13 cellular contexts compared by ENCODE assay signal in the genomic region with DNA sequence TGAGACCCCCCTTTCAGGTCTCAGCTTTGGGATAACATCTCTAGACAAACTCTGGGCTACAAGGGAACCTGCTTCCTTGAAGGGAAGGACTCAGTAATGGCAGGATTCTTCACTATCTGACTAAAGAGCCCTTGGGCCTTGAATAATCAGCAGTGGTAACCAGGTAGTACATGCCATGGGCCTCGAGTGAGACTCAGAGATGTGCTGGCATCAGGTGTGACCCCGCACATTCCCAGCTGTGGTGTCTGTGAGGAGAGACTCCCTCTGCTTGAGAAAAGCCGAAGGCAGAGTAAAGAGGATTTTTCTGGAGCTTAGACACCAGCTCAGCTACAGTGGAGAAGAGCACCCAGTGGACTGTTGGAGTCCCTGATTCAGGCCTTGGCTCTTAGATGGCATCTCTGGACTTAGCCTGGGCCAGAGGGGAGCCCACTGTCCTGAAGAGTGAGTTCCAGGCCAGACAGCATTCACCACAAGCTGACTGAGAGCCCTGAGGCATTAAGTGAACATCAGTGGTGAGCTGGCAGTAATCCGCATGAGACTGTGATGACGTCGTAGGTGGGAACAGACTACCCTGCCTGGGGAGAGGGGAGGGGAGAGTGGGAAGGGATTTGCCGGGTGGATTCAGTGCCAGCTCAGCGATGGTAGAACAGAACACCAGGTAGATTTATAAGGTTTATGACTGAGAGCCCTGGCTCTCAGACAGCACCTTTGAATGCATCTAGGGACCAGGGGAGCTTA. TPM values are rescaled to one million over a fixed set of nuclear protein-coding genes. Genes with fewer than 3 reads are reported as not detected.
A peak's percentile ranks its signal among the peaks of the same experiment; 100 is the strongest.
DNase-seq lines count a peak whose midpoint lies in the region; ATAC-seq and TF ChIP-seq lines count a peak whose summit lies in the region.
"Had no signal": no experiment of that assay in that cellular context is flagged by ENCODE, and none has a peak within 500 bp of the region (broad histone marks: within the 10 kb centered on the region; RNA-seq: fewer than 3 reads in every experiment).

No MANE protein-coding gene starts in this region.

- no peak overlapping the region for H2BK5ac ChIP-seq in mesendoderm (ENCODE audit: low read length)

- no peak overlapping the region for H3K4ac ChIP-seq in mesendoderm (ENCODE audit: low read depth, low read length)

- no peak overlapping the region for H3K56ac ChIP-seq in mesendoderm (ENCODE audit: low read length)

- no peaks in the 10 kb centered on the region for H3K79me1 ChIP-seq in mesendoderm (ENCODE audit: low read length)

- BruUV-seq in Calu3 (replicated peaks; lab: Mats Ljungman, UMichigan) = no TSS peak

- H3K4me3 ChIP-seq in GM23248 (no peak overlapping the region), RWPE2 (ENCODE audit: severe bottlenecking) (no peak overlapping the region), mesendoderm (ENCODE audit: low read length) (no peak overlapping the region)

- no peak overlapping the region for H2BK15ac ChIP-seq in mesendoderm (replicated peaks; ENCODE audit: low read depth)

- H3K4me1 Mint-ChIP-seq in type B pancreatic cell (ENCODE audit: unreplicated experiment) (peaks cover 18% of the 10 kb centered on the region), Calu3 (ENCODE audit: low read depth, unreplicated experiment) (no peaks in the 10 kb centered on the region)
- H3K4me1 Mint-ChIP-seq: stimulated activated memory B cell treated with anti-CD40 and anti-IgM and Interleukin-4, amounts not matched to agents 10 μg/mL and 1 μg/mL and 100 μg/mL, for 72 hours had no signal

- H3K36me3 Mint-ChIP-seq in type B pancreatic cell = no peaks in the 10 kb centered on the region
- H3K36me3 Mint-ChIP-seq in Calu3 (ENCODE audit: insufficient read depth, unreplicated experiment) = no peaks in the 10 kb centered on the region
- H3K36me3 Mint-ChIP-seq: CD8-positive, alpha-beta memory T cell had no signal

- H3K27ac ChIP-seq in GM23248 (no peak overlapping the region), RWPE2 (ENCODE audit: poor library complexity, severe bottlenecking) (peak overlapping the region; percentile 77), mesendoderm (ENCODE audit: low read depth, low read length) (no peak overlapping the region)

- no peak overlapping the region for H3K27ac Mint-ChIP-seq in type B pancreatic cell
- H3K27ac Mint-ChIP-seq in Calu3 (ENCODE audit: unreplicated experiment) = no peak overlapping the region
- H3K27ac Mint-ChIP-seq: stimulated activated memory B cell treated with anti-CD40 and anti-IgM and Interleukin-4, amounts not matched to agents 10 μg/mL and 1 μg/mL and 100 μg/mL, for 72 hours had no signal

- no peak overlapping the region for H2AK5ac ChIP-seq in mesendoderm (ENCODE audit: low read length)

- H4K5ac ChIP-seq in mesendoderm (ENCODE audit: low read length) = no peak overlapping the region

- H3K4me1 ChIP-seq in GM23248 (ENCODE audit: insufficient read depth) (peaks cover 22% of the 10 kb centered on the region), RWPE2 (ENCODE audit: insufficient read depth, poor library complexity, severe bottlenecking) (peaks cover 36% of the 10 kb centered on the region), mesendoderm (ENCODE audit: control insufficient read depth, low read depth, low read length) (peaks cover 11% of the 10 kb centered on the region)

- no peaks in the 10 kb centered on the region for H3K79me2 ChIP-seq in GM23248 (ENCODE audit: insufficient read depth)
- H3K79me2 ChIP-seq in mesendoderm (ENCODE audit: control insufficient read depth, insufficient read depth, low read length) = no peaks in the 10 kb centered on the region

- H3K23ac ChIP-seq in mesendoderm (ENCODE audit: low read length) = no peak overlapping the region

- H3F3A ChIP-seq in GM23248 (ENCODE audit: insufficient read depth) = 0 out of 2 replicates have a peak, but pooled peaks cover 8% of the 10 kb centered on the region

- H2AFZ ChIP-seq in GM23248 = no peak overlapping the region

- H3K4me2 ChIP-seq in GM23248 (ENCODE audit: unreplicated experiment) = no peak overlapping the region
- H3K4me2 ChIP-seq in mesendoderm (ENCODE audit: low read length) = no peak overlapping the region

- H3K9me3 Mint-ChIP-seq in type B pancreatic cell (no peaks in the 10 kb centered on the region), Calu3 (ENCODE audit: low read depth, unreplicated experiment) (no peaks in the 10 kb centered on the region)
- H3K9me3 Mint-ChIP-seq: CD8-positive, alpha-beta memory T cell; stimulated activated memory B cell treated with anti-CD40 and anti-IgM and Interleukin-4, amounts not matched to agents 10 μg/mL and 1 μg/mL and 100 μg/mL, for 72 hours had no signal

- DNase-seq in GM23248 = peak; percentile 83
- peak; percentile 87 for DNase-seq in RWPE2 (ENCODE audit: low spot score)
- DNase-seq in dedifferentiated amniotic fluid mesenchymal stem cell (ENCODE audit: extremely low spot score) = peak; percentile 56
- DNase-seq in mesendoderm = peak; percentile 72
- DNase-seq in stimulated activated naive CD4-positive, alpha-beta T cell (lab: John Stamatoyannopoulos, UW) = no peak
- no peak for DNase-seq in type B pancreatic cell (ENCODE audit: extremely low spot score, unreplicated experiment)
- DNase-seq in Calu3 = no peak
- DNase-seq: anterior cingulate cortex; CD8-positive, alpha-beta memory T cell; NCI-H1105 treated with DMSO at 0.1 percent for 48 hours had no signal

- H3K27me3 ChIP-seq in GM23248 (replicated peaks; ENCODE audit: insufficient read depth) = peaks cover 7% of the 10 kb centered on the region
- H3K27me3 ChIP-seq in RWPE2 (ENCODE audit: insufficient read depth, poor library complexity, severe bottlenecking) = no peaks in the 10 kb centered on the region
- H3K27me3 ChIP-seq in mesendoderm (ENCODE audit: insufficient read depth, low read length, poor library complexity) = no peaks in the 10 kb centered on the region

- no peaks in the 10 kb centered on the region for H3K9me3 ChIP-seq in GM23248 (ENCODE audit: low read depth)
- H3K9me3 ChIP-seq in RWPE2 (ENCODE audit: severe bottlenecking) = no peaks in the 10 kb centered on the region

- H3K27me3 Mint-ChIP-seq in type B pancreatic cell = no peaks in the 10 kb centered on the region
- no peaks in the 10 kb centered on the region for H3K27me3 Mint-ChIP-seq in Calu3 (ENCODE audit: unreplicated experiment)
- H3K27me3 Mint-ChIP-seq: stimulated activated memory B cell treated with anti-CD40 and anti-IgM and Interleukin-4, amounts not matched to agents 10 μg/mL and 1 μg/mL and 100 μg/mL, for 72 hours had no signal

- H3K4me3 Mint-ChIP-seq in type B pancreatic cell (no peak overlapping the region), Calu3 (ENCODE audit: low read depth, unreplicated experiment) (no peak overlapping the region)
- H3K4me3 Mint-ChIP-seq: CD8-positive, alpha-beta memory T cell; stimulated activated memory B cell treated with anti-CD40 and anti-IgM and Interleukin-4, amounts not matched to agents 10 μg/mL and 1 μg/mL and 100 μg/mL, for 72 hours had no signal

- peak; percentile 79 for ATAC-seq in RWPE2 (ENCODE audit: low read depth)
- ATAC-seq in activated CD4-positive, CD25-positive, alpha-beta regulatory T cell treated with anti-CD3 and anti-CD28 coated beads, Interleukin-2, amount 50 U/mL, for 24 hours = no peak
- ATAC-seq: left lobe of liver; stimulated activated memory B cell treated with anti-CD40 and anti-IgM and Interleukin-4, amounts not matched to agents 10 μg/mL and 1 μg/mL and 100 μg/mL, for 72 hours had no signal

- H3K9me2 ChIP-seq in GM23248 (ENCODE audit: insufficient read depth) = no peaks in the 10 kb centered on the region

- in situ Hi-C loops in GM23248 (cut with MboI) = loop anchor here (25.0 kb wide), 2 partner anchors 253 to 753 kb away; no protein-coding TSS in a partner anchor

- CTCF ChIA-PET in Calu3 (lab: Charles Lee) = interaction anchor here (0.5 kb wide), 1 partner anchor 495 kb away, joined by 4 read pairs; no protein-coding TSS in a partner anchor

- WGBS in GM23248 (ENCODE audit: low coverage in 1 of 2, low lambda C conversion rate in 2 of 2, missing lambda C conversion rate in 2 of 2), 2 experiments = 59 to 65% methylated on average over 8 of the region's 8 CpGs
- WGBS in mesendoderm (ENCODE audit: extremely low coverage, insufficient coverage, low lambda C conversion rate) = no CpG with 5 or more reads among the region's 8 CpGs

- H3K9ac ChIP-seq in GM23248 (no peak overlapping the region), mesendoderm (ENCODE audit: low read length) (no peak overlapping the region)

- H4K20me1 ChIP-seq in GM23248 (ENCODE audit: insufficient read depth) = no peaks in the 10 kb centered on the region

- TF ChIP-seq CTCF in RWPE2 (IDR thresholded peaks at IDR 0.05; ENCODE audit: poor library complexity, severe bottlenecking) (no peak), type B pancreatic cell (conservative IDR thresholded peaks at IDR 0.05) (no peak), Calu3 (IDR thresholded peaks at IDR 0.05; ENCODE audit: unreplicated experiment) (no peak)

- H2BK120ac ChIP-seq in mesendoderm (ENCODE audit: low read depth, low read length) = no peak overlapping the region

- intact Hi-C loops in Calu3 (cut with micrococcal nuclease; ENCODE audit: unreplicated experiment) = loop anchor here (10.0 kb wide), 1 partner anchor 375 kb away; no protein-coding TSS in a partner anchor

- no peaks in the 10 kb centered on the region for H3K36me3 ChIP-seq in GM23248 (ENCODE audit: low read depth)
- no peaks in the 10 kb centered on the region for H3K36me3 ChIP-seq in RWPE2 (ENCODE audit: low read depth)
- H3K36me3 ChIP-seq in mesendoderm (ENCODE audit: control insufficient read depth, insufficient read depth, low read length) = no peaks in the 10 kb centered on the region

- no peak overlapping the region for H4K8ac ChIP-seq in mesendoderm (ENCODE audit: low read depth, low read length)

- no peak overlapping the region for H3K18ac ChIP-seq in mesendoderm (ENCODE audit: low read length)

RNA-seq across cellular contexts. Expression of a gene that starts 5.3 kb away (rescaled TPM):
- 2.9 and 4.8 TPM in 2 replicates for total RNA-seq in GM23248 (2014; rRNA removed; shearing (Covaris generic))
- polyA plus RNA-seq in GM23248 (2016; fragmentation: Nextera tagmentation; extraction: Ambion mirVana) = 0.85 TPM in 2 replicates
- 3.1 TPM for polyA plus RNA-seq in mesendoderm (2013, experiment 1 of 2)
- polyA plus RNA-seq in mesendoderm (2013, experiment 2 of 2) = 3.0 TPM
- 5.3 and 5.4 TPM in 2 replicates for total RNA-seq in type B pancreatic cell (ENCODE audit: low replicate concordance)
- 4.7 and 4.8 TPM in 2 replicates for total RNA-seq in Calu3 (2022)

Comparison
In these comparisons a context has a peak if more than half of its experiments do, and no peak if none do; other contexts are left out.
1. DNase-seq: peak in GM23248 (single experiment), RWPE2 (single experiment), dedifferentiated amniotic fluid mesenchymal stem cell (single experiment) and mesendoderm (single experiment); none in stimulated activated naive CD4-positive, alpha-beta T cell (0 of 6), type B pancreatic cell (single experiment) and Calu3 (single experiment).